In genomic region chr1:155326020-155326526, GRCh38 we compare ENCODE assay signal across 14 cellular contexts. TPM values are rescaled to one million over a fixed set of nuclear protein-coding genes. Genes with fewer than 3 reads are reported as not detected.
DNase-seq lines count a peak whose midpoint lies in the region; ATAC-seq and TF ChIP-seq lines count a peak whose summit lies in the region.
"Had no signal": no experiment of that assay in that cellular context is flagged by ENCODE, and none has a peak within 500 bp of the region (broad histone marks: within the 10 kb centered on the region; RNA-seq: fewer than 3 reads in every experiment).

No MANE protein-coding gene starts in this region.

- intact Hi-C loops in activated naive CD4-positive, alpha-beta T cell treated with anti-CD3 and anti-CD28 coated beads for 36 hours (cut with micrococcal nuclease) = no loop called here
- intact Hi-C loops in lower lobe of right lung (cut with DNase I) (no loop called here), vagina (cut with DNase I) (no loop called here)

- peaks cover 2% of the 10 kb centered on the region for H3K27me3 Mint-ChIP-seq in activated naive CD4-positive, alpha-beta T cell treated with anti-CD3 and anti-CD28 coated beads for 36 hours (ENCODE audit: low read depth)
- no peaks in the 10 kb centered on the region for H3K27me3 Mint-ChIP-seq in activated CD8-positive, alpha-beta T cell treated with anti-CD3 and anti-CD28 coated beads, Interleukin-2, amount 10 ng/mL, durations not matched to agents 7 days and 5 days (ENCODE audit: low read depth)

- no peaks in the 10 kb centered on the region for H3K27me3 ChIP-seq in lower lobe of right lung (ENCODE audit: low read depth)
- no peaks in the 10 kb centered on the region for H3K27me3 ChIP-seq in vagina

- TF ChIP-seq CTCF in lower lobe of right lung (IDR thresholded peaks at IDR 0.05) (no peak), vagina (IDR thresholded peaks at IDR 0.05) (no peak)

- peaks cover 7% of the 10 kb centered on the region for H3K36me3 Mint-ChIP-seq in activated naive CD4-positive, alpha-beta T cell treated with anti-CD3 and anti-CD28 coated beads for 36 hours (ENCODE audit: low read depth)
- peaks cover 15% of the 10 kb centered on the region for H3K36me3 Mint-ChIP-seq in activated CD8-positive, alpha-beta T cell treated with anti-CD3 and anti-CD28 coated beads, Interleukin-2, amount 10 ng/mL, durations not matched to agents 7 days and 5 days (ENCODE audit: low read depth)

- peak overlapping the region; percentile 94 for H3K27ac ChIP-seq in lower lobe of right lung
- H3K27ac ChIP-seq in vagina = peak overlapping the region; percentile 99

- no peak overlapping the region for H3K27ac Mint-ChIP-seq in activated naive CD4-positive, alpha-beta T cell treated with anti-CD3 and anti-CD28 coated beads for 36 hours
- H3K27ac Mint-ChIP-seq in activated CD8-positive, alpha-beta T cell treated with anti-CD3 and anti-CD28 coated beads, Interleukin-2, amount 10 ng/mL, durations not matched to agents 7 days and 5 days = peak overlapping the region; percentile 66

- POLR2A ChIA-PET in activated CD8-positive, alpha-beta T cell treated with anti-CD3 and anti-CD28 coated beads, Interleukin-2, amount 10 ng/mL, durations not matched to agents 7 days and 5 days (lab: Charles Lee) = no interaction called here

- H3K4me1 ChIP-seq in lower lobe of right lung (peaks cover 30% of the 10 kb centered on the region), vagina (peaks cover 43% of the 10 kb centered on the region)

- no peaks in the 10 kb centered on the region for H3K9me3 Mint-ChIP-seq in activated naive CD4-positive, alpha-beta T cell treated with anti-CD3 and anti-CD28 coated beads for 36 hours
- no peaks in the 10 kb centered on the region for H3K9me3 Mint-ChIP-seq in activated CD8-positive, alpha-beta T cell treated with anti-CD3 and anti-CD28 coated beads, Interleukin-2, amount 10 ng/mL, durations not matched to agents 7 days and 5 days (ENCODE audit: insufficient read depth)

- CTCF ChIA-PET in activated naive CD4-positive, alpha-beta T cell treated with anti-CD3 and anti-CD28 coated beads for 36 hours (lab: Charles Lee) = interaction anchor here (9.5 kb wide), 1 partner anchor 75 kb away, joined by 118 read pairs; no protein-coding TSS in a partner anchor
- CTCF ChIA-PET in activated CD8-positive, alpha-beta T cell treated with anti-CD3 and anti-CD28 coated beads, Interleukin-2, amount 10 ng/mL, durations not matched to agents 7 days and 5 days (lab: Charles Lee) = interaction anchor here (7.2 kb wide), 1 partner anchor 77 kb away, joined by 190 read pairs; no protein-coding TSS in a partner anchor

- H3K9me3 ChIP-seq in lower lobe of right lung (no peaks in the 10 kb centered on the region), vagina (no peaks in the 10 kb centered on the region)

- no peak for ATAC-seq in activated CD8-positive, alpha-beta T cell treated with anti-CD3 and anti-CD28 coated beads, Interleukin-2, amount 10 ng/mL, durations not matched to agents 7 days and 5 days
- no peak for ATAC-seq in lower lobe of right lung
- no peak for ATAC-seq in GM21360 (IDR thresholded peaks at IDR 0.05; ENCODE audit: unreplicated experiment)

- H3K4me3 Mint-ChIP-seq in activated naive CD4-positive, alpha-beta T cell treated with anti-CD3 and anti-CD28 coated beads for 36 hours = peak overlapping the region; percentile 42
- peak overlapping the region; percentile 83 for H3K4me3 Mint-ChIP-seq in activated CD8-positive, alpha-beta T cell treated with anti-CD3 and anti-CD28 coated beads, Interleukin-2, amount 10 ng/mL, durations not matched to agents 7 days and 5 days

- H3K4me3 ChIP-seq in lower lobe of right lung (no peak overlapping the region), vagina (no peak overlapping the region)

- no peak for TF ChIP-seq POLR2A in vagina (IDR thresholded peaks at IDR 0.05)

- DNase-seq in activated naive CD4-positive, alpha-beta T cell treated with anti-CD3 and anti-CD28 coated beads for 36 hours = no peak
- DNase-seq in activated naive CD4-positive, alpha-beta T cell (lab: John Stamatoyannopoulos, UW) = no peak
- no peak for DNase-seq in activated CD8-positive, alpha-beta T cell treated with anti-CD3 and anti-CD28 coated beads, Interleukin-2, amount 10 ng/mL, durations not matched to agents 7 days and 5 days
- DNase-seq in lower lobe of right lung (no peak), vagina (ENCODE audit: extremely low spot score in 2 of 2) (no peak), hippocampal formation (lab: John Stamatoyannopoulos, UW) (no peak), NCI-H2171 (lab: John Stamatoyannopoulos, UW) (no peak)
- DNase-seq: Kasumi-1, nucleus accumbens, SW 1271 had no signal

- H3K36me3 ChIP-seq in lower lobe of right lung (peaks cover 46% of the 10 kb centered on the region), vagina (peaks cover 0 to 30% of the 10 kb centered on the region in 2 donors)

- peaks cover 22% of the 10 kb centered on the region for H3K4me1 Mint-ChIP-seq in activated naive CD4-positive, alpha-beta T cell treated with anti-CD3 and anti-CD28 coated beads for 36 hours (ENCODE audit: low read depth)
- peaks cover 28% of the 10 kb centered on the region for H3K4me1 Mint-ChIP-seq in activated CD8-positive, alpha-beta T cell treated with anti-CD3 and anti-CD28 coated beads, Interleukin-2, amount 10 ng/mL, durations not matched to agents 7 days and 5 days (ENCODE audit: low read depth)

RNA-seq across cellular contexts. Expression of gene RUSC1, which starts 5.4 kb away (rescaled TPM):
- 10 to 100 TPM; 16.8 to 17.2 TPM for total RNA-seq in activated naive CD4-positive, alpha-beta T cell treated with anti-CD3 and anti-CD28 coated beads for 36 hours
- 10 to 100 TPM; 33.7 to 35.1 TPM for total RNA-seq in activated CD8-positive, alpha-beta T cell treated with anti-CD3 and anti-CD28 coated beads, Interleukin-2, amount 10 ng/mL, durations not matched to agents 7 days and 5 days
- total RNA-seq in lower lobe of right lung = 27.6 TPM
- 24.3 TPM for total RNA-seq in vagina

RNA-seq across cellular contexts. Expression of gene FDPS, which starts 17.4 kb away (rescaled TPM):
- 100 to 1,000 TPM; 332 to 333 TPM for total RNA-seq in activated naive CD4-positive, alpha-beta T cell treated with anti-CD3 and anti-CD28 coated beads for 36 hours
- total RNA-seq in activated CD8-positive, alpha-beta T cell treated with anti-CD3 and anti-CD28 coated beads, Interleukin-2, amount 10 ng/mL, durations not matched to agents 7 days and 5 days = 100 to 1,000 TPM; 270 to 271 TPM
- total RNA-seq in lower lobe of right lung (184 TPM), vagina (71.0 TPM)

RNA-seq across cellular contexts. Expression of gene PKLR, which starts 24.8 kb away (rescaled TPM):
- not detected for total RNA-seq in activated naive CD4-positive, alpha-beta T cell treated with anti-CD3 and anti-CD28 coated beads for 36 hours
- total RNA-seq in activated CD8-positive, alpha-beta T cell treated with anti-CD3 and anti-CD28 coated beads, Interleukin-2, amount 10 ng/mL, durations not matched to agents 7 days and 5 days = not detected
- not detected for total RNA-seq in lower lobe of right lung
- total RNA-seq in vagina = not detected
- total RNA-seq: dermis microvascular lymphatic vessel endothelial cell, NCI-H460, ureter had no signal

RNA-seq across cellular contexts. Expression of gene HCN3, which starts 48.8 kb away (rescaled TPM):
- 1 to 10 TPM in 1 of 2 experiments, under 1 TPM in 1; 0.79 to 1.6 TPM for total RNA-seq in activated naive CD4-positive, alpha-beta T cell treated with anti-CD3 and anti-CD28 coated beads for 36 hours
- 1 to 10 TPM; 4.9 to 5.1 TPM for total RNA-seq in activated CD8-positive, alpha-beta T cell treated with anti-CD3 and anti-CD28 coated beads, Interleukin-2, amount 10 ng/mL, durations not matched to agents 7 days and 5 days
- 4.2 TPM for total RNA-seq in lower lobe of right lung
- total RNA-seq in vagina = 4.2 TPM

RNA-seq across cellular contexts. Expression of gene CLK2, which starts 52.8 kb away (rescaled TPM):
- 10 to 100 TPM; 52.6 to 54.5 TPM for total RNA-seq in activated naive CD4-positive, alpha-beta T cell treated with anti-CD3 and anti-CD28 coated beads for 36 hours
- total RNA-seq in activated CD8-positive, alpha-beta T cell treated with anti-CD3 and anti-CD28 coated beads, Interleukin-2, amount 10 ng/mL, durations not matched to agents 7 days and 5 days = 100 to 1,000 TPM; 101 to 104 TPM
- total RNA-seq in lower lobe of right lung = 51.1 TPM
- total RNA-seq in vagina = 48.1 TPM
